Comparison of ENCODE assay signal across 1 cellular context in the genomic region with DNA sequence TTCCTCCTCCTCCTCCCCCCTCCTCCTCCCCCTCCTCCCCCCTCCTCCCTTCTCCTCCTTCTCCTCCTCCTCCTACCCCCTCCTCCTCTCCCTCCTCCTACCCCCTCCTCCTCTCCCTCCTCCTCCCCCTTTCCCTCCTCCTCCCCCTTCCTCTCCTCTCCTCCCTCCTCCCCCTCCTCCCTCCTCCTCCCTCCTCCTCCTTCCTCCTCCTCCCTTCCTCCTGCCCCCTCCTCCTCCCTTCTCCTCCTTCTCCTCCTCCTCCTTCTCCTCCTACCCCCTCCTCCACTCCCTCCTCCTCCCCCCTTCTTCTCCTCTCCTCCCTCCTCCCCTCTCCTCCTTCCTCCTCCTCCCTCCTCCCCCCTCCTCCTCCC.
TF ChIP-seq lines count a peak whose summit lies in the region.

No MANE protein-coding gene starts in this region.

TF ChIP-seq in IMR-90, 13 proteins besides CTCF, POLR2A, EP300 and RAD21:
- no peak for TF ChIP-seq MXI1 (IDR thresholded peaks at IDR 0.05; ENCODE audit: borderline replicate concordance, low read depth, low read length)
